In the genomic region with DNA sequence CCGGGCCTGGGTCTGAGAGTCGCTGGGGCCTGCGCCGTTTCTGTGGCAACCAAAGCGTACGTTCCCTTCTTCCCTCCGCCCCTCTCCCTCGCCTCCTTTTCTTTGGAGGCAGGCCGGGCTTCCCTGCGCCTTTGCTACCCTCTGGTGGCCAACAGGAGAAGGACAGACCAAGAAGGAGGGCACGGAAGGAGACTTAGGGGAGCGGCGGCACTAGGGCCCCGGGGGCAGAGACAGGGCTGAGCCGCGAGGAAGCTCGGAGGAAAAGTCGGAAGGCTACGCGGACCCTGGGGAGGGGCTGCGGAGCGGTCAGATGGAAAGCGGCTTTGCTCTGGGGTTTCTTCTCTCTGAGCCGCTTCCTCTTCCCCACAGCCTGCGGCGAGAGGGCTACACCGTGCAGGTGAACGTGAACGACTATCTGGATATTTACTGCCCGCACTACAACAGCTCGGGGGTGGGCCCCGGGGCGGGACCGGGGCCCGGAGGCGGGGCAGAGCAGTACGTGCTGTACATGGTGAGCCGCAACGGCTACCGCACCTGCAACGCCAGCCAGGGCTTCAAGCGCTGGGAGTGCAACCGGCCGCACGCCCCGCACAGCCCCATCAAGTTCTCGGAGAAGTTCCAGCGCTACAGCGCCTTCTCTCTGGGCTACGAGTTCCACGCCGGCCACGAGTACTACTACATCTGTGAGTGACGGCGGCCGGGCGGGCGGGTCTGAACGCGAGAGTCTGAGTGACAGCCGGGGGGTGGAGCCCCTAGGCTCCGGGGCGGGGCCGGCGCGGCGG, we compare ENCODE assay signal across 8 cellular contexts. TPM values are rescaled to one million over a fixed set of nuclear protein-coding genes. Genes with fewer than 3 reads are reported as not detected.
A peak's percentile ranks its signal among the peaks of the same experiment; 100 is the strongest.
DNase-seq lines count a peak whose midpoint lies in the region; ATAC-seq and TF ChIP-seq lines count a peak whose summit lies in the region.

No MANE protein-coding gene starts in this region.

- H3K27me3 ChIP-seq in left lung: peaks cover 41 to 47% of the 10 kb centered on the region in 2 donors

- H3K27ac ChIP-seq in left lung: peak overlapping the region; percentile 87 to 94

- H3K27me3 Mint-ChIP-seq in CD14-positive monocyte (ENCODE audit: low read depth in 3 of 3): peaks cover 35 to 46% (median 44%) of the 10 kb centered on the region in 3 donors
- H3K27me3 Mint-ChIP-seq in activated CD4-positive, alpha-beta T cell treated with anti-CD3 and anti-CD28 coated beads, Interleukin-2, amount 10 ng/mL, durations not matched to agents 7 days and 5 days: peaks cover 34% of the 10 kb centered on the region
- peaks cover 50% of the 10 kb centered on the region for H3K27me3 Mint-ChIP-seq in dendritic cell treated with granulocyte-macrophage colony-stimulating factor and Interleukin-4, amounts not matched to agents 40 ng/mL and 50 ng/mL, for 4 days

- peak; percentile 79 for ATAC-seq in GM19372 (IDR thresholded peaks at IDR 0.05; ENCODE audit: low read depth, unreplicated experiment)
- ATAC-seq in HG03521 (IDR thresholded peaks at IDR 0.05; ENCODE audit: unreplicated experiment): peak; percentile 68
- peak; percentile 90 for ATAC-seq in left lung

- peaks cover 40% of the 10 kb centered on the region for H3K4me1 Mint-ChIP-seq in CD14-positive monocyte
- H3K4me1 Mint-ChIP-seq in activated CD4-positive, alpha-beta T cell treated with anti-CD3 and anti-CD28 coated beads, Interleukin-2, amount 10 ng/mL, durations not matched to agents 7 days and 5 days: peaks cover 40% of the 10 kb centered on the region
- H3K4me1 Mint-ChIP-seq in dendritic cell treated with granulocyte-macrophage colony-stimulating factor and Interleukin-4, amounts not matched to agents 40 ng/mL and 50 ng/mL, for 4 days (ENCODE audit: low read depth): peaks cover 59% of the 10 kb centered on the region

- H3K36me3 Mint-ChIP-seq in CD14-positive monocyte: peaks cover 9 to 10% of the 10 kb centered on the region in 2 donors
- H3K36me3 Mint-ChIP-seq in activated CD4-positive, alpha-beta T cell treated with anti-CD3 and anti-CD28 coated beads, Interleukin-2, amount 10 ng/mL, durations not matched to agents 7 days and 5 days (ENCODE audit: low read depth): peaks cover 4% of the 10 kb centered on the region
- H3K36me3 Mint-ChIP-seq in dendritic cell treated with granulocyte-macrophage colony-stimulating factor and Interleukin-4, amounts not matched to agents 40 ng/mL and 50 ng/mL, for 4 days (ENCODE audit: low read depth): peaks cover 7% of the 10 kb centered on the region

- H3K27ac Mint-ChIP-seq in CD14-positive monocyte: peak overlapping the region; percentile 92 to 98 (median 98)
- peak overlapping the region; percentile 89 for H3K27ac Mint-ChIP-seq in activated CD4-positive, alpha-beta T cell treated with anti-CD3 and anti-CD28 coated beads, Interleukin-2, amount 10 ng/mL, durations not matched to agents 7 days and 5 days
- H3K27ac Mint-ChIP-seq in dendritic cell treated with granulocyte-macrophage colony-stimulating factor and Interleukin-4, amounts not matched to agents 40 ng/mL and 50 ng/mL, for 4 days: peak overlapping the region; percentile 98

- peaks cover 35 to 56% of the 10 kb centered on the region in 2 donors for H3K4me1 ChIP-seq in left lung

- POLR2A ChIA-PET in activated CD4-positive, alpha-beta T cell treated with anti-CD3 and anti-CD28 coated beads, Interleukin-2, amount 10 ng/mL, durations not matched to agents 7 days and 5 days (lab: Charles Lee): interaction anchor here (0.6 to 1.0 kb wide), 4 partner anchors 28 to 102 kb away, joined by 3 read pairs; a partner anchor contains a TSS

- peak; percentile 93 for TF ChIP-seq CTCF in CD14-positive monocyte (IDR thresholded peaks at IDR 0.05)
- TF ChIP-seq CTCF in left lung (IDR thresholded peaks at IDR 0.05): peak; percentile 87 to 96

- H3K4me3 Mint-ChIP-seq in CD14-positive monocyte: peak overlapping the region; percentile 95 to 97
- peak overlapping the region; percentile 79 for H3K4me3 Mint-ChIP-seq in activated CD4-positive, alpha-beta T cell treated with anti-CD3 and anti-CD28 coated beads, Interleukin-2, amount 10 ng/mL, durations not matched to agents 7 days and 5 days
- H3K4me3 Mint-ChIP-seq in dendritic cell treated with granulocyte-macrophage colony-stimulating factor and Interleukin-4, amounts not matched to agents 40 ng/mL and 50 ng/mL, for 4 days: peak overlapping the region; percentile 96

- intact Hi-C loops in CD14-positive monocyte (cut with micrococcal nuclease): loop anchor here in 1 of 2 donors (1.0 to 10.0 kb wide), 4 partner anchors 22 to 530 kb away; a partner anchor contains a TSS
- intact Hi-C loops in dendritic cell treated with granulocyte-macrophage colony-stimulating factor and Interleukin-4, amounts not matched to agents 40 ng/mL and 50 ng/mL, for 4 days (cut with micrococcal nuclease): loop anchor here (1.0 to 10.0 kb wide), 5 partner anchors 14 to 418 kb away; a partner anchor contains a TSS
- intact Hi-C loops in left lung (cut with DNase I): no loop called here

- H3K4me3 ChIP-seq in left lung: peak overlapping the region; percentile 58 to 69

- H3K9me3 Mint-ChIP-seq in CD14-positive monocyte: peaks cover 0 to 29% (median 9%) of the 10 kb centered on the region in 7 donors
- no peaks in the 10 kb centered on the region for H3K9me3 Mint-ChIP-seq in activated CD4-positive, alpha-beta T cell treated with anti-CD3 and anti-CD28 coated beads, Interleukin-2, amount 10 ng/mL, durations not matched to agents 7 days and 5 days
- no peaks in the 10 kb centered on the region for H3K9me3 Mint-ChIP-seq in dendritic cell treated with granulocyte-macrophage colony-stimulating factor and Interleukin-4, amounts not matched to agents 40 ng/mL and 50 ng/mL, for 4 days

- no peaks in the 10 kb centered on the region for H3K36me3 ChIP-seq in left lung

- no peaks in the 10 kb centered on the region for H3K9me3 ChIP-seq in left lung

- CTCF ChIA-PET in activated CD4-positive, alpha-beta T cell treated with anti-CD3 and anti-CD28 coated beads, Interleukin-2, amount 10 ng/mL, durations not matched to agents 7 days and 5 days (lab: Charles Lee): interaction anchor here (0.7 to 3.1 kb wide), 59 partner anchors 9 to 1066 kb away, joined by 3 to 39 read pairs (median 5); a partner anchor contains a TSS

- DNase-seq in CD14-positive monocyte (ENCODE audit: low spot score): peak; percentile 88
- peak; percentile 100 for DNase-seq in NCI-H526 treated with DMSO at 0.1 percent for 48 hours (lab: John Stamatoyannopoulos, UW)
- DNase-seq in activated CD4-positive, alpha-beta T cell treated with anti-CD3 and anti-CD28 coated beads, Interleukin-2, amount 10 ng/mL, durations not matched to agents 7 days and 5 days: peak; percentile 94
- peak; percentile 94 to 99 for DNase-seq in left lung
- peak; percentile 87 for DNase-seq in stimulated activated CD4-positive, alpha-beta T cell treated with anti-CD3 and anti-CD28 coated beads, Interleukin-2, amount 100 ng/mL, for 4 hours (ENCODE audit: low read depth)

RNA-seq across cellular contexts. Expression of a gene that starts 6.3 kb away (rescaled TPM):
- under 1 TPM; 0.45 to 0.92 TPM for polyA plus RNA-seq in CD14-positive monocyte
- total RNA-seq in activated CD4-positive, alpha-beta T cell treated with anti-CD3 and anti-CD28 coated beads, Interleukin-2, amount 10 ng/mL, durations not matched to agents 7 days and 5 days: 1 to 10 TPM; 2.3 to 2.7 TPM
- total RNA-seq in left lung: 1 to 10 TPM; 1.1 to 2.0 TPM

RNA-seq across cellular contexts. Expression of a gene that starts 21.4 kb away (rescaled TPM):
- polyA plus RNA-seq in CD14-positive monocyte: 1 to 10 TPM; 2.3 to 4.1 TPM
- total RNA-seq in activated CD4-positive, alpha-beta T cell treated with anti-CD3 and anti-CD28 coated beads, Interleukin-2, amount 10 ng/mL, durations not matched to agents 7 days and 5 days: 1 to 10 TPM; 8.2 to 8.3 TPM
- 10 to 100 TPM in 1 of 2 donors, 1 to 10 TPM in 1; 8.6 to 11.2 TPM for total RNA-seq in left lung

RNA-seq across cellular contexts. Expression of a gene that starts 33.8 kb away (rescaled TPM):
- polyA plus RNA-seq in CD14-positive monocyte: 10 to 100 TPM; 44.5 to 74.3 TPM
- total RNA-seq in activated CD4-positive, alpha-beta T cell treated with anti-CD3 and anti-CD28 coated beads, Interleukin-2, amount 10 ng/mL, durations not matched to agents 7 days and 5 days: 10 to 100 TPM; 40.2 to 45.0 TPM
- total RNA-seq in left lung: 100 to 1,000 TPM; 116 to 172 TPM

RNA-seq across cellular contexts. Expression of a gene that starts 42.8 kb away (rescaled TPM):
- polyA plus RNA-seq in CD14-positive monocyte: not detected
- total RNA-seq in activated CD4-positive, alpha-beta T cell treated with anti-CD3 and anti-CD28 coated beads, Interleukin-2, amount 10 ng/mL, durations not matched to agents 7 days and 5 days: under 1 TPM in 1 of 2 experiments, not detected in 1; 0.15 TPM
- 100 to 1,000 TPM in 1 of 2 donors, 10 to 100 TPM in 1; 63.7 to 148 TPM for total RNA-seq in left lung

RNA-seq across cellular contexts. Expression of a gene that starts 50.7 kb away (rescaled TPM):
- 10 to 100 TPM; 49.4 to 50.8 TPM for polyA plus RNA-seq in CD14-positive monocyte
- total RNA-seq in activated CD4-positive, alpha-beta T cell treated with anti-CD3 and anti-CD28 coated beads, Interleukin-2, amount 10 ng/mL, durations not matched to agents 7 days and 5 days: 10 to 100 TPM; 37.2 to 42.3 TPM
- total RNA-seq in left lung: 10 to 100 TPM; 46.6 to 64.6 TPM

Comparison
In these comparisons a context has a peak if more than half of its experiments do, and no peak if none do; other contexts are left out.
1. Peak in every context shown above with its lines: DNase-seq, ATAC-seq, H3K4me3 ChIP-seq and H3K27ac ChIP-seq.